In the genomic region with DNA sequence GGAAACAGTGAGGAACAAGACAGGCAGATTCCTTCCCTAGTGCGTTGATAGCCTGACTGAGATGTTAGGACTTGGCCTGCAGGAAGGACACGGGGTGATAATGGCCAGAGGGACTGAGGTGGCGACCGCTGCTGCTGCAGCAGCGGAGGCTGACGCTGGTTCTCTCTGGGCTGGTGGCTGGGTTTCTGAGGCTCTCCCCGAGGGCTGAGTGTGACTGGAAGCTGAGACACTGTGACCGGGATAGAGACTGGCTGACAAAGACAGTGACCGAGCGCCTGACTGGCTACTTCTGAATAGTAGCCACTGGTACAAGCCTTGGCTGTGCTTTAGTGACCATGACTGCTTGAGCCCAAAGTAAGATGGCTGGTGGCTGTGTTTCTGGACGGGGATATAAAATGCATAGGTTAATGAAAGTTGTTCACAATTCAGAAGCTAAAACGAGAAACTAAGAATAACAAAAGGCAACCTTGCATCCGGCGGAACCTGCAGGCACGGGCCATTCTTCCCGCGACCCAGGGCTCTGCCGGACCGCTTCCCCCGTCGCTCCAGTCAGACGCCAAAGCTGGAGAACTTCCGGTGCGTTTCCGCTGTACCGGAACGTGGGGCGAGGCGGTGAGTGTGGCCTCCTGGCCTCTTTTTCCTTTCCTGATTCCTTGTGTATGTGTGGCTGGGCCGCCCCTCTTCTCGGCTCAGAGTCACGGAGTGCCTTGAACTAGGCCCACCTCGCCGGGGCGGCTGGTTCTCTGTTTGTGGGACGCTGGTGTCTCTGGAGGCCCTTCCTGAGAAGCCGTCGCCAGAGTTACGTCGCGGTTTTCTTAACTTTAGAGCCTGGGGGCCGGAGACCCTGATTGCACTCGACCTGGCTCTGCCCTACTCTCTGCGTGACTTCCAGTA, we compare ENCODE assay signal across 8 cellular contexts. TPM values are rescaled to one million over a fixed set of nuclear protein-coding genes. Genes with fewer than 3 reads are reported as not detected.
DNase-seq lines count a peak whose midpoint lies in the region; ATAC-seq and TF ChIP-seq lines count a peak whose summit lies in the region.

A gene with protein sequence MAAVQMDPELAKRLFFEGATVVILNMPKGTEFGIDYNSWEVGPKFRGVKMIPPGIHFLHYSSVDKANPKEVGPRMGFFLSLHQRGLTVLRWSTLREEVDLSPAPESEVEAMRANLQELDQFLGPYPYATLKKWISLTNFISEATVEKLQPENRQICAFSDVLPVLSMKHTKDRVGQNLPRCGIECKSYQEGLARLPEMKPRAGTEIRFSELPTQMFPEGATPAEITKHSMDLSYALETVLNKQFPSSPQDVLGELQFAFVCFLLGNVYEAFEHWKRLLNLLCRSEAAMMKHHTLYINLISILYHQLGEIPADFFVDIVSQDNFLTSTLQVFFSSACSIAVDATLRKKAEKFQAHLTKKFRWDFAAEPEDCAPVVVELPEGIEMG (plus strand): TSS at position 587 of the 894 bp plus-strand sequence. CDS start 3,391 bp downstream, outside the sequence.

- peak within 1 kb of the TSS; percentile 96 to 98 (median 97) for H3K27ac Mint-ChIP-seq in nephron

- no peaks in the 10 kb centered on the region for H3K9me3 Mint-ChIP-seq in nephron

- H3K36me3 Mint-ChIP-seq in nephron (ENCODE audit: low read depth), result peaks cover 13% of the 10 kb centered on the region

- peak; percentile 85 for ATAC-seq in GM19395 (IDR thresholded peaks at IDR 0.05; ENCODE audit: unreplicated experiment)

- H3K4me3 Mint-ChIP-seq in nephron, result peak within 1 kb of the TSS; percentile 97 to 98 (median 98)

- H3K4me3 ChIP-seq in fibroblast of pulmonary artery (replicated peaks; ENCODE audit: low read depth, low read length), result peak within 1 kb of the TSS; percentile 96

- TF ChIP-seq CTCF in fibroblast of pulmonary artery (IDR thresholded peaks at IDR 0.05; ENCODE audit: low read length, missing control alignments), result no peak
- no peak for TF ChIP-seq CTCF in nephron (IDR thresholded peaks at IDR 0.05; ENCODE audit: unreplicated experiment in 3 of 3)

- H3K4me1 Mint-ChIP-seq in nephron, result peaks cover 37% of the 10 kb centered on the region

- H3K27me3 Mint-ChIP-seq in nephron (ENCODE audit: low read depth), result peaks cover 4% of the 10 kb centered on the region

- DNase-seq in AML-193 (lab: John Stamatoyannopoulos, UW) (peak; percentile 68 to 72), LHCN-M2 (ENCODE audit: low read depth) (peak; percentile 73), SHP77 (lab: John Stamatoyannopoulos, UW) (peak; percentile 66 to 68), fibroblast of pulmonary artery (ENCODE audit: low read depth) (peak; percentile 84)
- DNase-seq in activated T-helper 9 cell treated with anti-CD3 and anti-CD28 coated beads, Interleukin-2, amount 50 U/mL, for 16 hours (ENCODE audit: low read depth), result peak; percentile 68
- peak; percentile 73 for DNase-seq in stimulated activated naive CD4-positive, alpha-beta T cell treated with Interleukin-2 at 50 U/mL for 16 hours (lab: John Stamatoyannopoulos, UW)

RNA-seq across cellular contexts. Expression of the gene that starts here (rescaled TPM):
- 26.6 and 29.1 TPM in 2 replicates for total RNA-seq in LHCN-M2 (2014; rRNA removed)
- polyA plus RNA-seq in LHCN-M2 (2012), result 22.5 TPM

Comparison
In these comparisons a context has a peak if more than half of its experiments do, and no peak if none do; other contexts are left out.
1. Peak in every context shown above with its lines: DNase-seq, ATAC-seq and H3K4me3 ChIP-seq.